In genomic region chr22:36940676-36941075, GRCh38 we compare ENCODE assay signal across 1 cellular context.
A peak's percentile ranks its signal among the peaks of the same experiment; 100 is the strongest.
TF ChIP-seq lines count a peak whose summit lies in the region.

No MANE protein-coding gene starts in this region.

TF ChIP-seq in GM12878, 131 proteins besides CTCF, POLR2A, EP300 and RAD21 (continued from another document and continues in another):
- no peak for TF ChIP-seq NRF1 (conservative IDR thresholded peaks at IDR 0.05; ENCODE audit: low read depth, low read length)
- no peak for TF ChIP-seq ZZZ3 (IDR thresholded peaks at IDR 0.05; ENCODE audit: control insufficient read depth, insufficient read length, low read depth)
- no peak for TF ChIP-seq PRDM15 (CRISPR knock-in tag; IDR thresholded peaks at IDR 0.05)
- no peak for TF ChIP-seq TARDBP (IDR thresholded peaks at IDR 0.05; ENCODE audit: borderline replicate concordance)
- TF ChIP-seq CREB1 (IDR thresholded peaks at IDR 0.05; ENCODE audit: low read depth), result 0 out of 2 replicates have a peak, but pooled peaks have one; percentile 31
- no peak for TF ChIP-seq ZSCAN29 (IDR thresholded peaks at IDR 0.05)
- TF ChIP-seq IKZF1 (conservative IDR thresholded peaks at IDR 0.05), result peak; percentile 49; the same call in 1 of the 2 replicates
- TF ChIP-seq ESRRA (IDR thresholded peaks at IDR 0.05; ENCODE audit: low read length), result no peak
- no peak for TF ChIP-seq BACH1 (IDR thresholded peaks at IDR 0.05; ENCODE audit: borderline replicate concordance)
- TF ChIP-seq BRCA1 (IDR thresholded peaks at IDR 0.05; ENCODE audit: low read depth, low read length), result no peak
- TF ChIP-seq SMC3 (IDR thresholded peaks at IDR 0.05; ENCODE audit: borderline replicate concordance, low read length), result no peak
- no peak for TF ChIP-seq ASH2L (IDR thresholded peaks at IDR 0.05; ENCODE audit: borderline replicate concordance, low read depth)
- no peak for TF ChIP-seq GABPA (IDR thresholded peaks at IDR 0.05; ENCODE audit: low read depth)
- no peak for TF ChIP-seq CEBPZ (IDR thresholded peaks at IDR 0.05; ENCODE audit: low read depth, low read length)
- TF ChIP-seq USF1 (IDR thresholded peaks at IDR 0.05; ENCODE audit: borderline replicate concordance, extremely low read length, insufficient read depth, low read depth, low read length), result no peak
- no peak for TF ChIP-seq TBL1XR1 (IDR thresholded peaks at IDR 0.05; ENCODE audit: low read depth, low read length)
- TF ChIP-seq BCL3 (IDR thresholded peaks at IDR 0.05; ENCODE audit: borderline replicate concordance, insufficient read depth, low read depth, low read length, poor library complexity, severe bottlenecking), result no peak
- no peak for TF ChIP-seq NFXL1 (IDR thresholded peaks at IDR 0.05; ENCODE audit: borderline replicate concordance)
- TF ChIP-seq SREBF1 (IDR thresholded peaks at IDR 0.05; ENCODE audit: low read length), result no peak
- TF ChIP-seq SPI1 (IDR thresholded peaks at IDR 0.05; ENCODE audit: borderline replicate concordance, insufficient read depth, low read depth, low read length), result no peak
- TF ChIP-seq IKZF2 (IDR thresholded peaks at IDR 0.05), result peak; percentile 31 to 41; a peak in 2 of 4 replicates
- no peak for TF ChIP-seq RUNX3 (IDR thresholded peaks at IDR 0.05; ENCODE audit: low read length)
- TF ChIP-seq ETV6 (conservative IDR thresholded peaks at IDR 0.05 in 1 of 2, IDR thresholded peaks at IDR 0.05 in 1 of 2; ENCODE audit: borderline replicate concordance in 1 of 2, low read depth in 1 of 2), result no peak
- TF ChIP-seq E4F1 (IDR thresholded peaks at IDR 0.05; ENCODE audit: borderline replicate concordance, partially characterized antibody), result no peak
- TF ChIP-seq SP1 (IDR thresholded peaks at IDR 0.05; ENCODE audit: low read depth, low read length), result peak; percentile 31
- no peak for TF ChIP-seq ZNF687 (IDR thresholded peaks at IDR 0.05)
- TF ChIP-seq IRF3 (IDR thresholded peaks at IDR 0.05), result no peak
- peak; percentile 35; the same call in 1 of the 2 replicates for TF ChIP-seq POLR2AphosphoS5 (IDR thresholded peaks at IDR 0.05; ENCODE audit: low read length)
- TF ChIP-seq STAT3 (IDR thresholded peaks at IDR 0.05; ENCODE audit: low read depth, low read length), result no peak
- no peak for TF ChIP-seq MLLT1 (IDR thresholded peaks at IDR 0.05)
- peak; percentile 34 for TF ChIP-seq RELA (IDR thresholded peaks at IDR 0.05; ENCODE audit: borderline replicate concordance, partially characterized antibody)
- TF ChIP-seq NKRF (conservative IDR thresholded peaks at IDR 0.05), result no peak
- no peak for TF ChIP-seq ZNF207 (IDR thresholded peaks at IDR 0.05; ENCODE audit: borderline replicate concordance)
- TF ChIP-seq POU2F2 (IDR thresholded peaks at IDR 0.05; ENCODE audit: borderline replicate concordance, low read depth, low read length), result peak; percentile 99
